1 cellular context compared by ENCODE assay signal in the genomic region with DNA sequence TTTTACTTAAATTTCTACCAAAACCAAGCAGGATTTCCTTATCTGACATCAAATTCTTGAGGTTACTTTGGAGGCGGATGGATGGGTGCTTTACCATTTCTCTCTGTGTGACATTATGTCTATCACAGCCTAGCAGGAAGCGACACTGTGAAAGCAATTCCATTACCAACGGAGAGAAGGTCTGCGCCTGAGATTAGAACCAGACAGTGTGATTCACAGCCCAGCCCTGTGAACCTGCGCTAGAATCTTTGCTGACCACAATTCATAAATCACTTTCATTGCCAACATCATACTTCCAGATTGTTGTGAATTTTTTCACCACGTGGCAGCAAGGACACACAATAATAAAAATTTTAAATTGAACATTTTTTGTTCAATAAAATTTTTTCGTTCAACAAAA.
TF ChIP-seq lines count a peak whose summit lies in the region.

No MANE protein-coding gene starts in this region.

TF ChIP-seq in K562, 482 proteins besides CTCF, POLR2A, EP300 and RAD21 (continued from another document and continues in another):
- TF ChIP-seq, protein P1, sequence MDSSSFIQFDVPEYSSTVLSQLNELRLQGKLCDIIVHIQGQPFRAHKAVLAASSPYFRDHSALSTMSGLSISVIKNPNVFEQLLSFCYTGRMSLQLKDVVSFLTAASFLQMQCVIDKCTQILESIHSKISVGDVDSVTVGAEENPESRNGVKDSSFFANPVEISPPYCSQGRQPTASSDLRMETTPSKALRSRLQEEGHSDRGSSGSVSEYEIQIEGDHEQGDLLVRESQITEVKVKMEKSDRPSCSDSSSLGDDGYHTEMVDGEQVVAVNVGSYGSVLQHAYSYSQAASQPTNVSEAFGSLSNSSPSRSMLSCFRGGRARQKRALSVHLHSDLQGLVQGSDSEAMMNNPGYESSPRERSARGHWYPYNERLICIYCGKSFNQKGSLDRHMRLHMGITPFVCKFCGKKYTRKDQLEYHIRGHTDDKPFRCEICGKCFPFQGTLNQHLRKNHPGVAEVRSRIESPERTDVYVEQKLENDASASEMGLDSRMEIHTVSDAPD (CRISPR knock-in tag; IDR thresholded peaks at IDR 0.05), result no peak
- TF ChIP-seq ARHGAP35 (IDR thresholded peaks at IDR 0.05; ENCODE audit: partially characterized antibody) (no peak), TEAD2 (tag; IDR thresholded peaks at IDR 0.05) (0 out of 2 replicates have a peak, but pooled peaks have one; percentile 29), TARDBP (IDR thresholded peaks at IDR 0.05) (no peak), L3MBTL2 (IDR thresholded peaks at IDR 0.05) (no peak; the same call in 1 of the 2 replicates), PRPF4 (IDR thresholded peaks at IDR 0.05; ENCODE audit: insufficient read depth, low read depth, low read length, poor library complexity, severe bottlenecking) (no peak), ARID2 (IDR thresholded peaks at IDR 0.05) (no peak), TCF7 (IDR thresholded peaks at IDR 0.05; ENCODE audit: borderline replicate concordance) (peak; percentile 75; the same call in 1 of the 2 replicates), FOXP1 (CRISPR knock-in tag; IDR thresholded peaks at IDR 0.05) (no peak), JUNB (CRISPR knock-in tag; conservative IDR thresholded peaks at IDR 0.05) (no peak), ZNF282 (CRISPR knock-in tag; IDR thresholded peaks at IDR 0.05) (no peak), FOXK2 (conservative IDR thresholded peaks at IDR 0.05 in 1 of 2, IDR thresholded peaks at IDR 0.05 in 1 of 2; ENCODE audit: low read depth in 2 of 2) (no peak), SMARCE1 (IDR thresholded peaks at IDR 0.05) (peak; percentile 92), RUNX1 (IDR thresholded peaks at IDR 0.05; ENCODE audit: low read depth) (peak; percentile 66; the same call in 1 of the 2 replicates), MCM7 (IDR thresholded peaks at IDR 0.05) (no peak), ZNF445 (CRISPR knock-in tag; IDR thresholded peaks at IDR 0.05; ENCODE audit: low read depth) (no peak), POLR3G (IDR thresholded peaks at IDR 0.05; ENCODE audit: extremely low read depth, insufficient read length, insufficient replicate concordance) (no peak), ZEB2 (IDR thresholded peaks at IDR 0.05) (peak; percentile 77; the same call in 1 of the 2 replicates), LEF1 (IDR thresholded peaks at IDR 0.05) (peak; percentile 79), RBM34 (IDR thresholded peaks at IDR 0.05; ENCODE audit: borderline replicate concordance, insufficient read depth, low read length) (no peak), CSDE1 (IDR thresholded peaks at IDR 0.05) (no peak), GABPA (tag; conservative IDR thresholded peaks at IDR 0.05; ENCODE audit: low read depth) (peak; percentile 39; the same call in 1 of the 2 replicates), NCOR1 (IDR thresholded peaks at IDR 0.05) (peak; percentile 94), SMARCC2 (IDR thresholded peaks at IDR 0.05; ENCODE audit: low read depth) (peak; percentile 83), MYBL2 (IDR thresholded peaks at IDR 0.05; ENCODE audit: low read depth) (no peak), MYBL2 (CRISPR knock-in tag; IDR thresholded peaks at IDR 0.05; ENCODE audit: borderline replicate concordance) (no peak), SMAD4 (CRISPR knock-in tag; conservative IDR thresholded peaks at IDR 0.05) (peak; percentile 96), GATA2 (CRISPR knock-in tag; IDR thresholded peaks at IDR 0.05) (peak; percentile 95)
- TF ChIP-seq, protein P2, sequence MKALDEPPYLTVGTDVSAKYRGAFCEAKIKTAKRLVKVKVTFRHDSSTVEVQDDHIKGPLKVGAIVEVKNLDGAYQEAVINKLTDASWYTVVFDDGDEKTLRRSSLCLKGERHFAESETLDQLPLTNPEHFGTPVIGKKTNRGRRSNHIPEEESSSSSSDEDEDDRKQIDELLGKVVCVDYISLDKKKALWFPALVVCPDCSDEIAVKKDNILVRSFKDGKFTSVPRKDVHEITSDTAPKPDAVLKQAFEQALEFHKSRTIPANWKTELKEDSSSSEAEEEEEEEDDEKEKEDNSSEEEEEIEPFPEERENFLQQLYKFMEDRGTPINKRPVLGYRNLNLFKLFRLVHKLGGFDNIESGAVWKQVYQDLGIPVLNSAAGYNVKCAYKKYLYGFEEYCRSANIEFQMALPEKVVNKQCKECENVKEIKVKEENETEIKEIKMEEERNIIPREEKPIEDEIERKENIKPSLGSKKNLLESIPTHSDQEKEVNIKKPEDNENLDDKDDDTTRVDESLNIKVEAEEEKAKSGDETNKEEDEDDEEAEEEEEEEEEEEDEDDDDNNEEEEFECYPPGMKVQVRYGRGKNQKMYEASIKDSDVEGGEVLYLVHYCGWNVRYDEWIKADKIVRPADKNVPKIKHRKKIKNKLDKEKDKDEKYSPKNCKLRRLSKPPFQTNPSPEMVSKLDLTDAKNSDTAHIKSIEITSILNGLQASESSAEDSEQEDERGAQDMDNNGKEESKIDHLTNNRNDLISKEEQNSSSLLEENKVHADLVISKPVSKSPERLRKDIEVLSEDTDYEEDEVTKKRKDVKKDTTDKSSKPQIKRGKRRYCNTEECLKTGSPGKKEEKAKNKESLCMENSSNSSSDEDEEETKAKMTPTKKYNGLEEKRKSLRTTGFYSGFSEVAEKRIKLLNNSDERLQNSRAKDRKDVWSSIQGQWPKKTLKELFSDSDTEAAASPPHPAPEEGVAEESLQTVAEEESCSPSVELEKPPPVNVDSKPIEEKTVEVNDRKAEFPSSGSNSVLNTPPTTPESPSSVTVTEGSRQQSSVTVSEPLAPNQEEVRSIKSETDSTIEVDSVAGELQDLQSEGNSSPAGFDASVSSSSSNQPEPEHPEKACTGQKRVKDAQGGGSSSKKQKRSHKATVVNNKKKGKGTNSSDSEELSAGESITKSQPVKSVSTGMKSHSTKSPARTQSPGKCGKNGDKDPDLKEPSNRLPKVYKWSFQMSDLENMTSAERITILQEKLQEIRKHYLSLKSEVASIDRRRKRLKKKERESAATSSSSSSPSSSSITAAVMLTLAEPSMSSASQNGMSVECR (CRISPR knock-in tag; IDR thresholded peaks at IDR 0.05), result no peak
- TF ChIP-seq, protein P3, sequence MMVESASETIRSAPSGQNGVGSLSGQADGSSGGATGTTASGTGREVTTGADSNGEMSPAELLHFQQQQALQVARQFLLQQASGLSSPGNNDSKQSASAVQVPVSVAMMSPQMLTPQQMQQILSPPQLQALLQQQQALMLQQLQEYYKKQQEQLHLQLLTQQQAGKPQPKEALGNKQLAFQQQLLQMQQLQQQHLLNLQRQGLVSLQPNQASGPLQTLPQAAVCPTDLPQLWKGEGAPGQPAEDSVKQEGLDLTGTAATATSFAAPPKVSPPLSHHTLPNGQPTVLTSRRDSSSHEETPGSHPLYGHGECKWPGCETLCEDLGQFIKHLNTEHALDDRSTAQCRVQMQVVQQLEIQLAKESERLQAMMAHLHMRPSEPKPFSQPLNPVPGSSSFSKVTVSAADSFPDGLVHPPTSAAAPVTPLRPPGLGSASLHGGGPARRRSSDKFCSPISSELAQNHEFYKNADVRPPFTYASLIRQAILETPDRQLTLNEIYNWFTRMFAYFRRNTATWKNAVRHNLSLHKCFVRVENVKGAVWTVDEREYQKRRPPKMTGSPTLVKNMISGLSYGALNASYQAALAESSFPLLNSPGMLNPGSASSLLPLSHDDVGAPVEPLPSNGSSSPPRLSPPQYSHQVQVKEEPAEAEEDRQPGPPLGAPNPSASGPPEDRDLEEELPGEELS (CRISPR knock-in tag; IDR thresholded peaks at IDR 0.05; ENCODE audit: borderline replicate concordance), result no peak
- TF ChIP-seq, protein P4, sequence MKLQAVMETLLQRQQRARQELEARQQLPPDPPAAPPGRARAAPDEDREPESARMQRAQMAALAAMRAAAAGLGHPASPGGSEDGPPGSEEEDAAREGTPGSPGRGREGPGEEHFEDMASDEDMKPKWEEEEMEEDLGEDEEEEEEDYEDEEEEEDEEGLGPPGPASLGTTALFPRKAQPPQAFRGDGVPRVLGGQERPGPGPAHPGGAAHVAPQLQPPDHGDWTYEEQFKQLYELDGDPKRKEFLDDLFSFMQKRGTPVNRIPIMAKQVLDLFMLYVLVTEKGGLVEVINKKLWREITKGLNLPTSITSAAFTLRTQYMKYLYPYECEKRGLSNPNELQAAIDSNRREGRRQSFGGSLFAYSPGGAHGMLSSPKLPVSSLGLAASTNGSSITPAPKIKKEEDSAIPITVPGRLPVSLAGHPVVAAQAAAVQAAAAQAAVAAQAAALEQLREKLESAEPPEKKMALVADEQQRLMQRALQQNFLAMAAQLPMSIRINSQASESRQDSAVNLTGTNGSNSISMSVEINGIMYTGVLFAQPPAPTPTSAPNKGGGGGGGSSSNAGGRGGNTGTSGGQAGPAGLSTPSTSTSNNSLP (IDR thresholded peaks at IDR 0.05; ENCODE audit: borderline replicate concordance, low read depth, low read length), result 0 out of 2 replicates have a peak, but pooled peaks have one; percentile 46
- TF ChIP-seq, protein P5, sequence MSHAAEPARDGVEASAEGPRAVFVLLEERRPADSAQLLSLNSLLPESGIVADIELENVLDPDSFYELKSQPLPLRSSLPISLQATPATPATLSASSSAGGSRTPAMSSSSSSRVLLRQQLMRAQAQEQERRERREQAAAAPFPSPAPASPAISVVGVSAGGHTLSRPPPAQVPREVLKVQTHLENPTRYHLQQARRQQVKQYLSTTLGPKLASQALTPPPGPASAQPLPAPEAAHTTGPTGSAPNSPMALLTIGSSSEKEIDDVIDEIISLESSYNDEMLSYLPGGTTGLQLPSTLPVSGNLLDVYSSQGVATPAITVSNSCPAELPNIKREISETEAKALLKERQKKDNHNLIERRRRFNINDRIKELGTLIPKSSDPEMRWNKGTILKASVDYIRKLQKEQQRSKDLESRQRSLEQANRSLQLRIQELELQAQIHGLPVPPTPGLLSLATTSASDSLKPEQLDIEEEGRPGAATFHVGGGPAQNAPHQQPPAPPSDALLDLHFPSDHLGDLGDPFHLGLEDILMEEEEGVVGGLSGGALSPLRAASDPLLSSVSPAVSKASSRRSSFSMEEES (CRISPR knock-in tag; IDR thresholded peaks at IDR 0.05), result no peak
- TF ChIP-seq, protein P6, sequence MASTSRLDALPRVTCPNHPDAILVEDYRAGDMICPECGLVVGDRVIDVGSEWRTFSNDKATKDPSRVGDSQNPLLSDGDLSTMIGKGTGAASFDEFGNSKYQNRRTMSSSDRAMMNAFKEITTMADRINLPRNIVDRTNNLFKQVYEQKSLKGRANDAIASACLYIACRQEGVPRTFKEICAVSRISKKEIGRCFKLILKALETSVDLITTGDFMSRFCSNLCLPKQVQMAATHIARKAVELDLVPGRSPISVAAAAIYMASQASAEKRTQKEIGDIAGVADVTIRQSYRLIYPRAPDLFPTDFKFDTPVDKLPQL (IDR thresholded peaks at IDR 0.05; ENCODE audit: extremely low read depth, insufficient read length), result no peak
- TF ChIP-seq, protein P7, sequence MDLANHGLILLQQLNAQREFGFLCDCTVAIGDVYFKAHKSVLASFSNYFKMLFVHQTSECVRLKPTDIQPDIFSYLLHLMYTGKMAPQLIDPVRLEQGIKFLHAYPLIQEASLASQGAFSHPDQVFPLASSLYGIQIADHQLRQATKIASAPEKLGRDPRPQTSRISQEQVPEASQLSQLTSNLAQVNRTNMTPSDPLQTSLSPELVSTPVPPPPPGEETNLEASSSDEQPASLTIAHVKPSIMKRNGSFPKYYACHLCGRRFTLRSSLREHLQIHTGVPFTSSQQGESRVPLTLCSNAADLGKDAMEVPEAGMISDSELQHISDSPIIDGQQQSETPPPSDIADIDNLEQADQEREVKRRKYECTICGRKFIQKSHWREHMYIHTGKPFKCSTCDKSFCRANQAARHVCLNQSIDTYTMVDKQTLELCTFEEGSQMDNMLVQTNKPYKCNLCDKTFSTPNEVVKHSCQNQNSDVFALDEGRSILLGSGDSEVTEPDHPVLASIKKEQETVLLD (IDR thresholded peaks at IDR 0.05), result no peak
- TF ChIP-seq, protein P8, sequence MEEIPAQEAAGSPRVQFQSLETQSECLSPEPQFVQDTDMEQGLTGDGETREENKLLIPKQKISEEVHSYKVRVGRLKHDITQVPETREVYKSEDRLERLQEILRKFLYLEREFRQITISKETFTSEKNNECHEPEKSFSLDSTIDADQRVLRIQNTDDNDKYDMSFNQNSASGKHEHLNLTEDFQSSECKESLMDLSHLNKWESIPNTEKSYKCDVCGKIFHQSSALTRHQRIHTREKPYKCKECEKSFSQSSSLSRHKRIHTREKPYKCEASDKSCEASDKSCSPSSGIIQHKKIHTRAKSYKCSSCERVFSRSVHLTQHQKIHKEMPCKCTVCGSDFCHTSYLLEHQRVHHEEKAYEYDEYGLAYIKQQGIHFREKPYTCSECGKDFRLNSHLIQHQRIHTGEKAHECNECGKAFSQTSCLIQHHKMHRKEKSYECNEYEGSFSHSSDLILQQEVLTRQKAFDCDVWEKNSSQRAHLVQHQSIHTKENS (CRISPR knock-in tag; IDR thresholded peaks at IDR 0.05), result no peak
- TF ChIP-seq, protein P9, sequence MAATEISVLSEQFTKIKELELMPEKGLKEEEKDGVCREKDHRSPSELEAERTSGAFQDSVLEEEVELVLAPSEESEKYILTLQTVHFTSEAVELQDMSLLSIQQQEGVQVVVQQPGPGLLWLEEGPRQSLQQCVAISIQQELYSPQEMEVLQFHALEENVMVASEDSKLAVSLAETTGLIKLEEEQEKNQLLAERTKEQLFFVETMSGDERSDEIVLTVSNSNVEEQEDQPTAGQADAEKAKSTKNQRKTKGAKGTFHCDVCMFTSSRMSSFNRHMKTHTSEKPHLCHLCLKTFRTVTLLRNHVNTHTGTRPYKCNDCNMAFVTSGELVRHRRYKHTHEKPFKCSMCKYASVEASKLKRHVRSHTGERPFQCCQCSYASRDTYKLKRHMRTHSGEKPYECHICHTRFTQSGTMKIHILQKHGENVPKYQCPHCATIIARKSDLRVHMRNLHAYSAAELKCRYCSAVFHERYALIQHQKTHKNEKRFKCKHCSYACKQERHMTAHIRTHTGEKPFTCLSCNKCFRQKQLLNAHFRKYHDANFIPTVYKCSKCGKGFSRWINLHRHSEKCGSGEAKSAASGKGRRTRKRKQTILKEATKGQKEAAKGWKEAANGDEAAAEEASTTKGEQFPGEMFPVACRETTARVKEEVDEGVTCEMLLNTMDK (IDR thresholded peaks at IDR 0.05; ENCODE audit: borderline replicate concordance, insufficient read depth, low read depth, low read length, poor library complexity, severe bottlenecking), result no peak
